Comparison of ENCODE assay signal across 10 cellular contexts in the genomic region with DNA sequence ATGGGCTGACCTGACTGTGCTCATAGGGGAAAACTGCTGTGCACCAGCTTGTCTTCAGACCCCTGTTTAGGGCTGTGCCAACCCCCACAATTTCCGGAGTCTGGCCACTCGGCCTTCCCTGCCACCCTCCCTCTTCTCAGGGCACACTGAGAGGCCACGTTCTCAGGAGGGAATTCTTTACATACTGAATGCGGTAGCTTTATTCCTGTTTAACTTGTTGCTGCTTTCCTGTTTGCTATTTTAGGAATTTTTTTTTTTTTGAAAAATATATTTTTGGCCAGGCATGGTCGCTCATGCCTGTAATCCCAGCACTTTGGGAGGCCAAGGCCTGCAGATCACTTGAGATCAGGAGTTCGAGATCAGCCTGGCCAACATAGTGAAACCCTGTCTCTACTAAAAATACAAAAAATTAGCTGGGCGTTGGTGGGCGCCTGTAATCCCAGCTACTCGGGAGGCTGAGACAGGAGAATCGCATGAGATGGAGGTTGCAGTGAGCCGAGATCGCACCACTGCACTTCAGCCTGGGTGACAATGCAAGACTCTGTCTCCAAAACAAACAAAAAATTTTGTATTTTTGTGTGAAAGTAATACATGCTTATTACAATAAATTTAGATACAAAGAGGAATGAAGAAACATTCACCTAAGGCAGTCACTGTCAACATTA. TPM values are rescaled to one million over a fixed set of nuclear protein-coding genes. Genes with fewer than 3 reads are reported as not detected.
DNase-seq lines count a peak whose midpoint lies in the region; ATAC-seq and TF ChIP-seq lines count a peak whose summit lies in the region.
"Had no signal": no experiment of that assay in that cellular context is flagged by ENCODE, and none has a peak within 500 bp of the region (broad histone marks: within the 10 kb centered on the region; RNA-seq: fewer than 3 reads in every experiment).

No MANE protein-coding gene starts in this region.

- H4K20me1 ChIP-seq in DOHH2 (ENCODE audit: control insufficient read depth, insufficient read depth, low read depth, low read length) (0 out of 2 replicates have a peak, but pooled peaks cover 3% of the 10 kb centered on the region), osteoblast (ENCODE audit: insufficient read depth, low read length) (no peaks in the 10 kb centered on the region)

- no peak for DNase-seq in activated B cell treated with CpG ODN at 0.5 μM for 24 hours
- no peak for DNase-seq in right lobe of liver
- no peak for DNase-seq in substantia nigra (lab: John Stamatoyannopoulos, UW)
- no peak for DNase-seq in A172 (ENCODE audit: low spot score)
- no peak for DNase-seq in osteoblast (ENCODE audit: insufficient read length, low spot score, missing footprints)
- no peak for DNase-seq in DMS153 (lab: John Stamatoyannopoulos, UW)
- DNase-seq: activated CD8-positive, alpha-beta memory T cell treated with anti-CD3 and anti-CD28 coated beads, Interleukin-2, amount 50 U/mL, for 4 hours; Calu3; stimulated activated CD8-positive, alpha-beta memory T cell treated with anti-CD3 and anti-CD28 coated beads, Interleukin-4, amount 100 ng/mL, for 48 hours had no signal

- no peaks in the 10 kb centered on the region for H3K27me3 Mint-ChIP-seq in activated B cell treated with CpG ODN at 0.5 μM for 24 hours

- no peak for TF ChIP-seq POLR2A in right lobe of liver (IDR thresholded peaks at IDR 0.05)

- H3K27ac ChIP-seq in DOHH2 (ENCODE audit: low read depth, low read length) (peak overlapping the region; percentile 36), right lobe of liver (peak overlapping the region; percentile 49 to 74 (median 72)), substantia nigra (ENCODE audit: low read depth, low read length, poor library complexity, severe bottlenecking) (peak overlapping the region; percentile 87), osteoblast (ENCODE audit: low read depth, low read length) (no peak overlapping the region)

- no peaks in the 10 kb centered on the region for H3K9me2 ChIP-seq in DOHH2 (replicated peaks; ENCODE audit: control insufficient read depth, low read length)

- 0 out of 2 replicates have a peak, but pooled peaks cover 4% of the 10 kb centered on the region for H3F3A ChIP-seq in DOHH2 (ENCODE audit: control insufficient read depth, insufficient read depth)

- H3K9me3 ChIP-seq in DOHH2 (ENCODE audit: control insufficient read depth, insufficient read depth, low read length): no peaks in the 10 kb centered on the region
- no peaks in the 10 kb centered on the region for H3K9me3 ChIP-seq in right lobe of liver
- no peaks in the 10 kb centered on the region for H3K9me3 ChIP-seq in osteoblast (ENCODE audit: low read depth, low read length)

- H3K4me2 ChIP-seq in DOHH2 (ENCODE audit: low read length) (peak overlapping the region; percentile 57), osteoblast (ENCODE audit: insufficient read depth, low read length) (no peak overlapping the region)

- H3K4me1 ChIP-seq in DOHH2 (ENCODE audit: control insufficient read depth, low read length) (peaks cover 44% of the 10 kb centered on the region), right lobe of liver (peaks cover 0 to 69% (median 10%) of the 10 kb centered on the region in 4 donors), osteoblast (ENCODE audit: insufficient read depth, low read length) (no peaks in the 10 kb centered on the region)

- H3K79me2 ChIP-seq in DOHH2 (ENCODE audit: control insufficient read depth, low read length) (peaks cover 14% of the 10 kb centered on the region), osteoblast (ENCODE audit: insufficient read depth, low read length) (no peaks in the 10 kb centered on the region)

- POLR2A ChIA-PET in activated B cell treated with CpG ODN at 0.5 μM for 24 hours (lab: Charles Lee): interaction anchor here (0.6 to 1.2 kb wide), 5 partner anchors 9 to 712 kb away, joined by 4 to 10 read pairs (median 5); no protein-coding TSS in a partner anchor

- peak overlapping the region; percentile 56 for H3K27ac Mint-ChIP-seq in activated B cell treated with CpG ODN at 0.5 μM for 24 hours

- peaks cover 26% of the 10 kb centered on the region for H3K4me1 Mint-ChIP-seq in activated B cell treated with CpG ODN at 0.5 μM for 24 hours

- 0 out of 2 replicates have a peak overlapping the region, but pooled peaks have one; percentile 16 for H3K4me3 ChIP-seq in DOHH2 (ENCODE audit: low read length)
- H3K4me3 ChIP-seq in right lobe of liver: no peak overlapping the region
- no peak overlapping the region for H3K4me3 ChIP-seq in osteoblast (ENCODE audit: insufficient read depth, low read length)

- ATAC-seq in activated B cell treated with CpG ODN at 0.5 μM for 24 hours (ENCODE audit: low read depth): no peak
- ATAC-seq in right lobe of liver: no peak

- H3K36me3 ChIP-seq in DOHH2 (ENCODE audit: control insufficient read depth, low read length) (peaks cover 59% of the 10 kb centered on the region), right lobe of liver (peaks cover 0 to 5% (median under 1%) of the 10 kb centered on the region in 4 donors), osteoblast (ENCODE audit: insufficient read depth, low read length) (peaks cover 13% of the 10 kb centered on the region)

- no peak overlapping the region for H2AFZ ChIP-seq in osteoblast (ENCODE audit: low read length)

- H3K9me3 Mint-ChIP-seq in activated B cell treated with CpG ODN at 0.5 μM for 24 hours: no peaks in the 10 kb centered on the region

- H3K4me3 Mint-ChIP-seq in activated B cell treated with CpG ODN at 0.5 μM for 24 hours: no peak overlapping the region

- intact Hi-C loops in activated B cell treated with CpG ODN at 0.5 μM for 24 hours (cut with micrococcal nuclease): no loop called here
- intact Hi-C loops in right lobe of liver (cut with DNase I): no loop called here

- WGBS in right lobe of liver (ENCODE audit: insufficient coverage, low coverage, low lambda C conversion rate, missing lambda C conversion rate): 70% methylated on average over 10 of the region's 12 CpGs

- no peak for TF ChIP-seq CTCF in DOHH2 (IDR thresholded peaks at IDR 0.05; ENCODE audit: low read depth, low read length, poor library complexity, severe bottlenecking)
- no peak for TF ChIP-seq CTCF in activated B cell treated with CpG ODN at 0.5 μM for 24 hours (IDR thresholded peaks at IDR 0.05)
- TF ChIP-seq CTCF in right lobe of liver (IDR thresholded peaks at IDR 0.05): no peak
- TF ChIP-seq CTCF in osteoblast (IDR thresholded peaks at IDR 0.05; ENCODE audit: extremely low read depth, low read depth, low read length): no peak

- CTCF ChIA-PET in activated B cell treated with CpG ODN at 0.5 μM for 24 hours (lab: Charles Lee): interaction anchor here (1.5 kb wide), 1 partner anchor 23 kb away, joined by 3 read pairs; no protein-coding TSS in a partner anchor

- no peaks in the 10 kb centered on the region for H3K27me3 ChIP-seq in DOHH2 (ENCODE audit: control insufficient read depth, low read length)
- H3K27me3 ChIP-seq in right lobe of liver: no peaks in the 10 kb centered on the region
- no peaks in the 10 kb centered on the region for H3K27me3 ChIP-seq in osteoblast (ENCODE audit: insufficient read depth, low read length)

- H3K36me3 Mint-ChIP-seq in activated B cell treated with CpG ODN at 0.5 μM for 24 hours (ENCODE audit: low read depth): peaks cover 35% of the 10 kb centered on the region

RNA-seq across cellular contexts. Expression of a gene that starts 39.5 kb away (rescaled TPM):
- total RNA-seq in activated B cell treated with CpG ODN at 0.5 μM for 24 hours (107 and 126 TPM in 2 replicates), right lobe of liver (10 to 100 TPM; 18.0 to 34.6 (median 28.3) TPM), osteoblast (25.7 and 28.9 TPM in 2 replicates)
- total RNA-seq in A172 (2014; rRNA removed; shearing (Covaris generic)): 8.9 and 13.3 TPM in 2 replicates
